ENCODE assay signal across 1 cellular context in genomic region chr14:34824826-34825225, GRCh38.
TF ChIP-seq lines count a peak whose summit lies in the region.

No MANE protein-coding gene starts in this region.

TF ChIP-seq in HEK293, 187 proteins besides CTCF, POLR2A, EP300 and RAD21 (continued from another document):
- TF ChIP-seq, protein P1, sequence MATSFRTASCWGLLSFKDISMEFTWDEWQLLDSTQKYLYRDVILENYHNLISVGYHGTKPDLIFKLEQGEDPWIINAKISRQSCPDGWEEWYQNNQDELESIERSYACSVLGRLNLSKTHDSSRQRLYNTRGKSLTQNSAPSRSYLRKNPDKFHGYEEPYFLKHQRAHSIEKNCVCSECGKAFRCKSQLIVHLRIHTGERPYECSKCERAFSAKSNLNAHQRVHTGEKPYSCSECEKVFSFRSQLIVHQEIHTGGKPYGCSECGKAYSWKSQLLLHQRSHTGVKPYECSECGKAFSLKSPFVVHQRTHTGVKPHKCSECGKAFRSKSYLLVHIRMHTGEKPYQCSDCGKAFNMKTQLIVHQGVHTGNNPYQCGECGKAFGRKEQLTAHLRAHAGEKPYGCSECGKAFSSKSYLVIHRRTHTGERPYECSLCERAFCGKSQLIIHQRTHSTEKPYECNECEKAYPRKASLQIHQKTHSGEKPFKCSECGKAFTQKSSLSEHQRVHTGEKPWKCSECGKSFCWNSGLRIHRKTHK (tag by site-specific recombination; IDR thresholded peaks at IDR 0.05): no peak
- TF ChIP-seq, protein P2, sequence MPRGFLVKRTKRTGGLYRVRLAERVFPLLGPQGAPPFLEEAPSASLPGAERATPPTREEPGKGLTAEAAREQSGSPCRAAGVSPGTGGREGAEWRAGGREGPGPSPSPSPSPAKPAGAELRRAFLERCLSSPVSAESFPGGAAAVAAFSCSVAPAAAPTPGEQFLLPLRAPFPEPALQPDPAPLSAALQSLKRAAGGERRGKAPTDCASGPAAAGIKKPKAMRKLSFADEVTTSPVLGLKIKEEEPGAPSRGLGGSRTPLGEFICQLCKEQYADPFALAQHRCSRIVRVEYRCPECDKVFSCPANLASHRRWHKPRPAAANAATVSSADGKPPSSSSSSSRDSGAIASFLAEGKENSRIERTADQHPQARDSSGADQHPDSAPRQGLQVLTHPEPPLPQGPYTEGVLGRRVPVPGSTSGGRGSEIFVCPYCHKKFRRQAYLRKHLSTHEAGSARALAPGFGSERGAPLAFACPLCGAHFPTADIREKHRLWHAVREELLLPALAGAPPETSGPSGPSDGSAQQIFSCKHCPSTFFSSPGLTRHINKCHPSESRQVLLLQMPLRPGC (tag by site-specific recombination; IDR thresholded peaks at IDR 0.05): no peak
- no peak for TF ChIP-seq ZNF560 (tag by site-specific recombination; IDR thresholded peaks at IDR 0.05; ENCODE audit: borderline replicate concordance)
